ENCODE assay signal across 8 cellular contexts in genomic region chr18:5628512-5629255, GRCh38.
DNase-seq lines count a peak whose midpoint lies in the region; ATAC-seq and TF ChIP-seq lines count a peak whose summit lies in the region.

No MANE protein-coding gene starts in this region.

- CTCF ChIA-PET in activated naive CD4-positive, alpha-beta T cell treated with anti-CD3 and anti-CD28 coated beads, Interleukin-2, amount 10 ng/mL, durations not matched to agents 7 days and 5 days (lab: Charles Lee) = no interaction called here

- no peak for TF ChIP-seq CTCF in BE2C (IDR thresholded peaks at IDR 0.05; ENCODE audit: low read depth, low read length)
- TF ChIP-seq CTCF in HFF-Myc (IDR thresholded peaks at IDR 0.05; ENCODE audit: low read depth, low read length, missing control alignments) = no peak
- no peak for TF ChIP-seq CTCF in cardiac muscle cell (IDR thresholded peaks at IDR 0.05; ENCODE audit: low read depth, low read length)
- TF ChIP-seq CTCF in omental fat pad (IDR thresholded peaks at IDR 0.05) = no peak
- no peak for TF ChIP-seq CTCF in natural killer cell (IDR thresholded peaks at IDR 0.05)

- peak overlapping the region; percentile 85 for H3K27ac ChIP-seq in cardiac muscle cell

- H3K4me3 ChIP-seq in BE2C (ENCODE audit: low read depth, low read length) (no peak overlapping the region), HFF-Myc (replicated peaks; ENCODE audit: low read depth, low read length) (peak overlapping the region; percentile 45), cardiac muscle cell (peak overlapping the region; percentile 96)

- peaks cover 51% of the 10 kb centered on the region for H3K27me3 Mint-ChIP-seq in activated naive CD4-positive, alpha-beta T cell treated with anti-CD3 and anti-CD28 coated beads, Interleukin-2, amount 10 ng/mL, durations not matched to agents 7 days and 5 days
- peaks cover 9 to 20% of the 10 kb centered on the region in 2 donors for H3K27me3 Mint-ChIP-seq in natural killer cell (ENCODE audit: low read depth in 2 of 2)

- H3K9me3 Mint-ChIP-seq in activated naive CD4-positive, alpha-beta T cell treated with anti-CD3 and anti-CD28 coated beads, Interleukin-2, amount 10 ng/mL, durations not matched to agents 7 days and 5 days = no peaks in the 10 kb centered on the region
- H3K9me3 Mint-ChIP-seq in natural killer cell = no peaks in the 10 kb centered on the region

- no peaks in the 10 kb centered on the region for H3K9me3 ChIP-seq in BE2C
- no peaks in the 10 kb centered on the region for H3K9me3 ChIP-seq in cardiac muscle cell (ENCODE audit: low read depth)

- no peak overlapping the region for H3K27ac Mint-ChIP-seq in activated naive CD4-positive, alpha-beta T cell treated with anti-CD3 and anti-CD28 coated beads, Interleukin-2, amount 10 ng/mL, durations not matched to agents 7 days and 5 days
- no peak overlapping the region for H3K27ac Mint-ChIP-seq in natural killer cell

- peaks cover 26% of the 10 kb centered on the region for H3K27me3 ChIP-seq in BE2C
- no peaks in the 10 kb centered on the region for H3K27me3 ChIP-seq in cardiac muscle cell

- no peaks in the 10 kb centered on the region for H3K36me3 ChIP-seq in BE2C
- no peaks in the 10 kb centered on the region for H3K36me3 ChIP-seq in cardiac muscle cell

- H3K4me3 Mint-ChIP-seq in activated naive CD4-positive, alpha-beta T cell treated with anti-CD3 and anti-CD28 coated beads, Interleukin-2, amount 10 ng/mL, durations not matched to agents 7 days and 5 days = peak overlapping the region; percentile 69
- no peak overlapping the region for H3K4me3 Mint-ChIP-seq in natural killer cell

- DNase-seq in BE2C = peak; percentile 1
- DNase-seq in HFF-Myc (ENCODE audit: extremely low read depth, low read depth) = no peak
- DNase-seq in activated naive CD4-positive, alpha-beta T cell treated with anti-CD3 and anti-CD28 coated beads, Interleukin-2, amount 10 ng/mL, durations not matched to agents 7 days and 5 days = peak; percentile 28
- peak; percentile 58 to 78 for DNase-seq in cardiac muscle cell (ENCODE audit: low read depth in 1 of 2, low spot score in 1 of 2)
- peak; percentile 32 for DNase-seq in omental fat pad (ENCODE audit: low spot score)
- DNase-seq in natural killer cell = no peak
- no peak for DNase-seq in NCI-H2107 (lab: John Stamatoyannopoulos, UW)

- no peaks in the 10 kb centered on the region for H3K36me3 Mint-ChIP-seq in activated naive CD4-positive, alpha-beta T cell treated with anti-CD3 and anti-CD28 coated beads, Interleukin-2, amount 10 ng/mL, durations not matched to agents 7 days and 5 days
- H3K36me3 Mint-ChIP-seq in natural killer cell = no peaks in the 10 kb centered on the region

- peaks cover 4% of the 10 kb centered on the region for H3K4me1 Mint-ChIP-seq in activated naive CD4-positive, alpha-beta T cell treated with anti-CD3 and anti-CD28 coated beads, Interleukin-2, amount 10 ng/mL, durations not matched to agents 7 days and 5 days
- no peaks in the 10 kb centered on the region for H3K4me1 Mint-ChIP-seq in natural killer cell

- H3K4me1 ChIP-seq in BE2C (no peaks in the 10 kb centered on the region), cardiac muscle cell (ENCODE audit: low read depth) (peaks cover 53% of the 10 kb centered on the region)

- intact Hi-C loops in natural killer cell (cut with micrococcal nuclease) = no loop called here

- ATAC-seq in omental fat pad (ENCODE audit: low FRiP score) = peak; percentile 19
- ATAC-seq in natural killer cell = no peak
- ATAC-seq in HG02678 (IDR thresholded peaks at IDR 0.05; ENCODE audit: unreplicated experiment) = no peak

Comparison
In these comparisons a context has a peak if more than half of its experiments do, and no peak if none do; other contexts are left out.
1. DNase-seq: peak in BE2C (single experiment), activated naive CD4-positive, alpha-beta T cell treated with anti-CD3 and anti-CD28 coated beads, Interleukin-2, amount 10 ng/mL, durations not matched to agents 7 days and 5 days (single experiment), cardiac muscle cell (2 of 2) and omental fat pad (single experiment); none in HFF-Myc (single experiment), natural killer cell (single experiment) and NCI-H2107 (single experiment).